33 cellular contexts compared by ENCODE assay signal in the genomic region with DNA sequence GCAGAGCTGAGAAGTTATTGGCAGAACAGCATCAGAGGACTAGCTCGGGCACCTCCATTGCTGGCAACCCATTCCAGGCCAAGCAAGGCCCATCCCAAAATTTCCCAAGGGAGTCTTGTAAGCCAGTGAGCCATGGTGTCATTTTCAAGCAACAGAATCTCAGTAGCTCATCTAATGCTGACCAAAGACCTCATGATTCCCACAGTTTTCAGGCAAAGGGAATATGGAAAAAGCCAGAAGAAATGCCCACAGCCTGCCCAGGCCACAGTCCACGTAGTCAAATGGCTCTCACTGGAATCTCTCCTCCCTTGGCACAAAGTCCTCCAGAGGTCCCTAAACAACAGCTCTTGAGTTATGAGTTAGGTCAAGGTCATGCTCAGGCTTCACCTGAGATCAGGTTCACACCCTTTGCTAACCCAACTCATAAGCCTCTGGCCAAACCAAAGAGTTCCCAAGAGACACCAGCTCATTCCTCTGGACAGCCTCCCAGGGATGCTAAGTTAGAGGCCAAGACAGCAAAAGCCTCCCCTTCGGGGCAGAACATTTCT. TPM values are rescaled to one million over a fixed set of nuclear protein-coding genes. Genes with fewer than 3 reads are reported as not detected.
"Had no signal": no experiment of that assay in that cellular context is flagged by ENCODE, and none has a peak within 500 bp of the region (broad histone marks: within the 10 kb centered on the region; RNA-seq: fewer than 3 reads in every experiment).

No MANE protein-coding gene starts in this region.

- H3K4me3 ChIP-seq: colonic mucosa, esophagus squamous epithelium, gastrocnemius medialis, heart left ventricle, hepatocyte, lung, neural progenitor cell, smooth muscle cell, suprapubic skin, transverse colon, upper lobe of right lung, uterus had no signal

- H3K27ac Mint-ChIP-seq: dendritic cell treated with granulocyte-macrophage colony-stimulating factor and Interleukin-4, amounts not matched to agents 40 ng/mL and 50 ng/mL, for 4 days; endodermal cell; mesothelial cell of epicardium; naive thymus-derived CD4-positive, alpha-beta T cell; nephron; neural progenitor cell; progenitor cell of endocrine pancreas had no signal

- H3K27ac ChIP-seq: colonic mucosa, esophagus squamous epithelium, gastrocnemius medialis, heart left ventricle, hepatocyte, neural progenitor cell, parathyroid adenoma, suprapubic skin, transverse colon, upper lobe of right lung, uterus had no signal

- H3K9me3 ChIP-seq: colonic mucosa, esophagus squamous epithelium, gastrocnemius medialis, heart left ventricle, suprapubic skin, transverse colon, upper lobe of right lung, uterus had no signal

- FAIRE-seq: kidney had no signal

- H3K4me2 ChIP-seq: hepatocyte, neural progenitor cell, smooth muscle cell had no signal

- H3K9ac ChIP-seq: neural progenitor cell, parathyroid adenoma had no signal

- H3K4me1 ChIP-seq: colonic mucosa, parathyroid adenoma, upper lobe of right lung, uterus had no signal

- DNase-seq: colonic mucosa; effector CD8-positive, alpha-beta T cell; endodermal cell; erythroblast; esophagus squamous epithelium; foreskin fibroblast; gastrocnemius medialis; heart left ventricle; kidney; mesenchymal stem cell; naive thymus-derived CD4-positive, alpha-beta T cell; stimulated activated CD4-positive, alpha-beta T cell treated with anti-CD3 and anti-CD28 coated beads, Interleukin-12 subunit alpha, Interleukin-12 subunit beta, amount 100 ng/mL, for 4 hours; stimulated activated CD4-positive, alpha-beta T cell treated with anti-CD3 and anti-CD28 coated beads, Interleukin-1b, Interleukin-23, amount 100 ng/mL, for 48 hours; stimulated activated CD4-positive, alpha-beta T cell treated with anti-CD3 and anti-CD28 coated beads, Interleukin-4, amount 100 ng/mL, for 1 hour; stimulated activated CD8-positive, alpha-beta memory T cell treated with anti-CD3 and anti-CD28 coated beads, Interleukin-4, amount 100 ng/mL, for 48 hours; stimulated activated naive CD4-positive, alpha-beta T cell; stimulated activated naive CD8-positive, alpha-beta T cell treated with anti-CD3 and anti-CD28 coated beads, Interleukin-15, amount 100 ng/mL, for 72 hours; transverse colon; upper lobe of right lung; uterus had no signal

- H3K4me3 Mint-ChIP-seq: dendritic cell treated with granulocyte-macrophage colony-stimulating factor and Interleukin-4, amounts not matched to agents 40 ng/mL and 50 ng/mL, for 4 days; endodermal cell; mesothelial cell of epicardium; neural progenitor cell; stimulated activated naive CD8-positive, alpha-beta T cell treated with anti-CD3 and anti-CD28 coated beads, Interleukin-15, amount 100 ng/mL, for 72 hours had no signal

- H3K27me3 Mint-ChIP-seq: dendritic cell treated with granulocyte-macrophage colony-stimulating factor and Interleukin-4, amounts not matched to agents 40 ng/mL and 50 ng/mL, for 4 days; naive thymus-derived CD4-positive, alpha-beta T cell; progenitor cell of endocrine pancreas; stimulated activated naive CD8-positive, alpha-beta T cell treated with anti-CD3 and anti-CD28 coated beads, Interleukin-15, amount 100 ng/mL, for 72 hours had no signal

- H3K27me3 ChIP-seq: colonic mucosa, esophagus squamous epithelium, gastrocnemius medialis, hepatocyte, neural progenitor cell, suprapubic skin, transverse colon, upper lobe of right lung, uterus had no signal

- H2AFZ ChIP-seq: hepatocyte, neural progenitor cell, parathyroid adenoma had no signal

- ATAC-seq: gastrocnemius medialis; heart left ventricle; left lobe of liver; naive thymus-derived CD4-positive, alpha-beta T cell; sciatic nerve; stimulated activated naive CD8-positive, alpha-beta T cell treated with anti-CD3 and anti-CD28 coated beads, Interleukin-15, amount 100 ng/mL, for 72 hours; upper lobe of right lung had no signal

- H3K9me3 Mint-ChIP-seq: dendritic cell treated with granulocyte-macrophage colony-stimulating factor and Interleukin-4, amounts not matched to agents 40 ng/mL and 50 ng/mL, for 4 days; endodermal cell; mesothelial cell of epicardium; nephron; neural progenitor cell; stimulated activated naive CD8-positive, alpha-beta T cell treated with anti-CD3 and anti-CD28 coated beads, Interleukin-15, amount 100 ng/mL, for 72 hours had no signal

- H3K36me3 ChIP-seq: colonic mucosa, neural progenitor cell, uterus had no signal

- H3K79me2 ChIP-seq: parathyroid adenoma had no signal

RNA-seq across cellular contexts. Expression of gene MARCHF4, which starts 42.6 kb away (rescaled TPM):
- total RNA-seq: esophagus squamous epithelium; gastrocnemius medialis; kidney; left lobe of liver; liver; naive thymus-derived CD4-positive, alpha-beta T cell; sciatic nerve had no signal
- polyA plus RNA-seq: liver; naive thymus-derived CD4-positive, alpha-beta T cell had no signal
